In genomic region chr20:7094438-7094997, GRCh38 we compare ENCODE assay signal across 8 cellular contexts.
A peak's percentile ranks its signal among the peaks of the same experiment; 100 is the strongest.
DNase-seq lines count a peak whose midpoint lies in the region; ATAC-seq and TF ChIP-seq lines count a peak whose summit lies in the region.

No MANE protein-coding gene starts in this region.

- peak; percentile 47 to 82 for DNase-seq in NCI-H524 (lab: John Stamatoyannopoulos, UW)
- DNase-seq in NCI-H524 treated with DMSO at 0.1 percent for 48 hours (lab: John Stamatoyannopoulos, UW), result no peak
- peak; percentile 16 for DNase-seq in Jurkat, Clone E6-1 (ENCODE audit: low read depth, low spot score)
- peak; percentile 76 for DNase-seq in RKO (ENCODE audit: low spot score)
- DNase-seq in germinal center (ENCODE audit: low spot score), result peak; percentile 2
- peak; percentile 41 for DNase-seq in transverse colon
- no peak for DNase-seq in dedifferentiated amniotic fluid mesenchymal stem cell (ENCODE audit: extremely low spot score)

- in situ Hi-C loops in transverse colon (cut with MboI; ENCODE audit: low pct_ligation_motif_present in 1 of 4, low pct_unique_long_range_greater_than_20kb in 1 of 4, low sequenced_read_pairs in 3 of 4), result no loop called here

- ATAC-seq in GM21825 (IDR thresholded peaks at IDR 0.05; ENCODE audit: unreplicated experiment), result no peak

- H3K36me3 ChIP-seq in transverse colon, result no peaks in the 10 kb centered on the region

- WGBS in transverse colon (ENCODE audit: low coverage in 1 of 2), 2 donors, result 25 to 27% methylated on average over 5 to 7 of the region's 7 CpGs

- no peaks in the 10 kb centered on the region for H3K27me3 ChIP-seq in transverse colon

- H3K9me3 ChIP-seq in transverse colon, result peaks cover 5 to 9% of the 10 kb centered on the region in 2 donors

- peak; percentile 43 to 71 (median 60) for TF ChIP-seq CTCF in transverse colon (IDR thresholded peaks at IDR 0.05)

- no peak overlapping the region for H3K27ac ChIP-seq in transverse colon

- no peak overlapping the region for H3K4me3 ChIP-seq in Jurkat, Clone E6-1 (ENCODE audit: low read length)
- H3K4me3 ChIP-seq in transverse colon, result no peak overlapping the region

- TF ChIP-seq EP300 in transverse colon (IDR thresholded peaks at IDR 0.05; ENCODE audit: low read depth), result no peak

- intact Hi-C loops in transverse colon (cut with DNase I; ENCODE audit: low total_unique reads), result no loop called here

- H3K4me1 ChIP-seq in transverse colon, result peaks cover 0 to 17% (median 3%) of the 10 kb centered on the region in 4 donors

- no peak for TF ChIP-seq POLR2A in transverse colon (IDR thresholded peaks at IDR 0.05)

Comparison
In these comparisons a context has a peak if more than half of its experiments do, and no peak if none do; other contexts are left out.
1. DNase-seq: peak in NCI-H524 (2 of 2), Jurkat, Clone E6-1 (single experiment), RKO (single experiment), germinal center (single experiment) and transverse colon (single experiment); none in NCI-H524 treated with DMSO at 0.1 percent for 48 hours (single experiment) and dedifferentiated amniotic fluid mesenchymal stem cell (single experiment).